In genomic region chr6:56507517-56507916, GRCh38 we compare ENCODE assay signal across 17 cellular contexts.
DNase-seq lines count a peak whose midpoint lies in the region; ATAC-seq, FAIRE-seq and TF ChIP-seq lines count a peak whose summit lies in the region.
"Had no signal": no experiment of that assay in that cellular context is flagged by ENCODE, and none has a peak within 500 bp of the region (broad histone marks: within the 10 kb centered on the region; RNA-seq: fewer than 3 reads in every experiment).

No MANE protein-coding gene starts in this region.

- H2AFZ ChIP-seq in H9 (ENCODE audit: low read length) (no peak overlapping the region), keratinocyte (ENCODE audit: control insufficient read depth, low read length) (no peak overlapping the region)
- H2AFZ ChIP-seq: parathyroid adenoma had no signal

- TF ChIP-seq CTCF in H9 (conservative IDR thresholded peaks at IDR 0.05) (no peak), dorsolateral prefrontal cortex (IDR thresholded peaks at IDR 0.05 in 54 of 56, conservative IDR thresholded peaks at IDR 0.05 in 2 of 56; ENCODE audit: low read depth in 1 of 56, partially characterized antibody in 56 of 56) (no peak), keratinocyte (optimal IDR thresholded peaks at IDR 0.05 in 1 of 3, IDR thresholded peaks at IDR 0.05 in 1 of 3, conservative IDR thresholded peaks at IDR 0.05 in 1 of 3; ENCODE audit: extremely low read depth in 1 of 3, insufficient read depth in 2 of 3, low read length in 3 of 3) (no peak), A673 (conservative IDR thresholded peaks at IDR 0.05; ENCODE audit: low read depth, low read length) (no peak)

- no peak overlapping the region for H4K5ac ChIP-seq in H9 (ENCODE audit: insufficient read length, low read depth, low read length)

- H3K9me1 ChIP-seq in keratinocyte (ENCODE audit: control insufficient read depth, extremely low read depth, insufficient read depth, low read length), result no peaks in the 10 kb centered on the region

- H3K9ac ChIP-seq in H9 (ENCODE audit: extremely low read depth, insufficient read length, low read length) (no peak overlapping the region), keratinocyte (ENCODE audit: control insufficient read depth, extremely low read depth, insufficient read depth, low read length) (no peak overlapping the region), stomach smooth muscle (ENCODE audit: low read length in 2 of 2) (no peak overlapping the region)
- H3K9ac ChIP-seq: parathyroid adenoma had no signal

- BruUV-seq in A673 (replicated peaks; lab: Mats Ljungman, UMichigan), result no TSS peak

- H3K23ac ChIP-seq in H9 (ENCODE audit: insufficient read length, low read depth, low read length), result no peak overlapping the region

- H3K4me3 ChIP-seq in dorsolateral prefrontal cortex, result no peak overlapping the region
- no peak overlapping the region for H3K4me3 ChIP-seq in keratinocyte (ENCODE audit: control insufficient read depth in 2 of 3, extremely low read depth in 1 of 3, insufficient read depth in 2 of 3, low read depth in 1 of 3, low read length in 3 of 3)
- H3K4me3 ChIP-seq in stomach smooth muscle (ENCODE audit: low read length in 2 of 2), result peak overlapping the region in 1 of 2 donors; percentile 23
- H3K4me3 ChIP-seq in CD8-positive, alpha-beta memory T cell (ENCODE audit: low read length), result no peak overlapping the region
- no peak overlapping the region for H3K4me3 ChIP-seq in A673 (ENCODE audit: low read depth, low read length, poor library complexity, severe bottlenecking)

- ATAC-seq in GM21576 (IDR thresholded peaks at IDR 0.05; ENCODE audit: unreplicated experiment) (no peak), HG02938 (IDR thresholded peaks at IDR 0.05; ENCODE audit: unreplicated experiment) (no peak)
- ATAC-seq: CD8-positive, alpha-beta T cell had no signal

- POLR2A ChIA-PET in CD8-positive, alpha-beta memory T cell (lab: Charles Lee), result no interaction called here
- POLR2A ChIA-PET in A673 (lab: Charles Lee; ENCODE audit: low non-redundant PET), result no interaction called here

- no peak overlapping the region for H2AK5ac ChIP-seq in H9 (ENCODE audit: insufficient read length, low read length)

- H3K79me2 ChIP-seq in H9 (ENCODE audit: insufficient read depth, low read length) (no peaks in the 10 kb centered on the region), keratinocyte (ENCODE audit: control insufficient read depth, insufficient read depth, low read length) (no peaks in the 10 kb centered on the region)
- H3K79me2 ChIP-seq: parathyroid adenoma had no signal

- H3T11ph ChIP-seq in H9 (ENCODE audit: low read length), result no peak overlapping the region

- intact Hi-C loops in dorsolateral prefrontal cortex (cut with DNase I), result loop anchor here in 1 of 2 donors (5.0 kb wide), 1 partner anchor 35 kb away; no protein-coding TSS in a partner anchor
- intact Hi-C loops in A673 (cut with micrococcal nuclease; ENCODE audit: unreplicated experiment), result no loop called here

- no peak overlapping the region for H3K18ac ChIP-seq in H9 (ENCODE audit: insufficient read length, low read depth, low read length)

- no peak overlapping the region for H2BK15ac ChIP-seq in H9 (ENCODE audit: low read depth, low read length)

- H4K20me1 ChIP-seq in H9 (ENCODE audit: control insufficient read depth, insufficient read depth, insufficient read length), result no peaks in the 10 kb centered on the region
- H4K20me1 ChIP-seq in keratinocyte (ENCODE audit: control insufficient read depth, extremely low read depth, insufficient read depth, low read length), result no peaks in the 10 kb centered on the region

- no peak overlapping the region for H4K8ac ChIP-seq in H9 (replicated peaks; ENCODE audit: insufficient read length, low read depth, low read length)

- dilution Hi-C loops in keratinocyte (cut with MboI; ENCODE audit: extremely low pct_ligation_motif_present, low sequenced_read_pairs), result no loop called here

- no peaks in the 10 kb centered on the region for H3K79me1 ChIP-seq in H9 (ENCODE audit: insufficient read depth, low read depth, low read length, poor library complexity, severe bottlenecking)

- H2BK20ac ChIP-seq in H9 (ENCODE audit: low read depth, low read length, poor library complexity, severe bottlenecking), result no peak overlapping the region

- H4K91ac ChIP-seq in H9 (ENCODE audit: insufficient read length, low read depth, low read length), result no peak overlapping the region

- H3K36me3 ChIP-seq in keratinocyte (ENCODE audit: control insufficient read depth in 2 of 2, extremely low read depth in 1 of 2, insufficient read depth in 2 of 2, low read length in 2 of 2), result peaks cover 7% of the 10 kb centered on the region in 2 experiments
- H3K36me3 ChIP-seq in stomach smooth muscle (ENCODE audit: control insufficient read depth in 2 of 2, insufficient read depth in 2 of 2, low read length in 2 of 2), result peaks cover 17 to 23% of the 10 kb centered on the region in 2 donors
- H3K36me3 ChIP-seq in CD8-positive, alpha-beta memory T cell (ENCODE audit: insufficient read depth, low read length), result no peaks in the 10 kb centered on the region
- H3K36me3 ChIP-seq in A673 (ENCODE audit: insufficient read depth, low read length, poor library complexity, severe bottlenecking), result no peaks in the 10 kb centered on the region

- CTCF ChIA-PET in CD8-positive, alpha-beta memory T cell (lab: Charles Lee), result no interaction called here
- CTCF ChIA-PET in A673 (lab: Charles Lee), result no interaction called here

- H3K9me3 ChIP-seq in H9 (ENCODE audit: control insufficient read depth, low read depth, low read length) (no peaks in the 10 kb centered on the region), keratinocyte (ENCODE audit: control insufficient read depth, low read depth, low read length) (no peaks in the 10 kb centered on the region), stomach smooth muscle (ENCODE audit: control insufficient read depth in 2 of 2, low read length in 2 of 2) (no peaks in the 10 kb centered on the region), A673 (ENCODE audit: low read depth, low read length, poor library complexity, severe bottlenecking) (no peaks in the 10 kb centered on the region)
- no peaks in the 10 kb centered on the region for H3K9me3 ChIP-seq in CD8-positive, alpha-beta memory T cell (ENCODE audit: low read length)

- H3K36me3 Mint-ChIP-seq in H9 (ENCODE audit: insufficient read depth in 1 of 3, low read depth in 3 of 3), result peaks cover 12 to 32% (median 25%) of the 10 kb centered on the region in 3 experiments; a peak in 6 of 7 replicates
- no peaks in the 10 kb centered on the region for H3K36me3 Mint-ChIP-seq in CD8-positive, alpha-beta memory T cell
- H3K36me3 Mint-ChIP-seq: activated naive CD4-positive, alpha-beta T cell treated with anti-CD3 and anti-CD28 coated beads, Interleukin-2, amount 50 U/mL, for 24 hours; CD8-positive, alpha-beta T cell had no signal

- H3K23me2 ChIP-seq in H9 (ENCODE audit: insufficient read length, low read depth, low read length, poor library complexity, severe bottlenecking), result no peaks in the 10 kb centered on the region

- no peaks in the 10 kb centered on the region for H3K27me3 ChIP-seq in H9 (ENCODE audit: insufficient read depth, low read length)
- H3K27me3 ChIP-seq in dorsolateral prefrontal cortex, result no peaks in the 10 kb centered on the region
- no peaks in the 10 kb centered on the region for H3K27me3 ChIP-seq in keratinocyte (ENCODE audit: control insufficient read depth, extremely low read depth, insufficient read depth, low read length)
- H3K27me3 ChIP-seq in stomach smooth muscle (ENCODE audit: control insufficient read depth in 1 of 2, insufficient read depth in 2 of 2, low read length in 2 of 2), result no peaks in the 10 kb centered on the region
- H3K27me3 ChIP-seq in CD8-positive, alpha-beta memory T cell (ENCODE audit: insufficient read depth, low read length, poor library complexity, severe bottlenecking), result no peaks in the 10 kb centered on the region
- H3K27me3 ChIP-seq in A673 (replicated peaks; ENCODE audit: insufficient read depth, low read depth, low read length, poor library complexity), result no peaks in the 10 kb centered on the region
- H3K27me3 ChIP-seq: brain microvascular endothelial cell had no signal

- no peaks in the 10 kb centered on the region for H3K9me3 Mint-ChIP-seq in H9
- peaks cover 0 to 1% (median 0%) of the 10 kb centered on the region in 5 donors for H3K9me3 Mint-ChIP-seq in CD8-positive, alpha-beta memory T cell
- H3K9me3 Mint-ChIP-seq: activated naive CD4-positive, alpha-beta T cell treated with anti-CD3 and anti-CD28 coated beads, Interleukin-2, amount 50 U/mL, for 24 hours; CD8-positive, alpha-beta T cell; type B pancreatic cell had no signal

- peak overlapping the region; percentile 26 to 68 (median 42); a peak in 6 of 7 replicates for H3K27ac Mint-ChIP-seq in H9
- H3K27ac Mint-ChIP-seq in CD8-positive, alpha-beta memory T cell, result no peak overlapping the region
- H3K27ac Mint-ChIP-seq: activated naive CD4-positive, alpha-beta T cell treated with anti-CD3 and anti-CD28 coated beads, Interleukin-2, amount 50 U/mL, for 24 hours; CD8-positive, alpha-beta T cell; type B pancreatic cell had no signal

- no peak for DNase-seq in H9
- DNase-seq in dorsolateral prefrontal cortex, result no peak
- DNase-seq in keratinocyte (ENCODE audit: low read depth, low spot score), result no peak
- no peak for DNase-seq in CD8-positive, alpha-beta memory T cell
- no peak for DNase-seq in A673 (ENCODE audit: low spot score)
- DNase-seq: activated T-cell treated with anti-CD3 and anti-CD28 coated beads for 4 hours; brain microvascular endothelial cell; CD8-positive, alpha-beta T cell; kidney glomerular epithelial cell; NCI-H146 had no signal

- H2BK12ac ChIP-seq in H9 (ENCODE audit: insufficient read length, low read depth, low read length), result no peak overlapping the region

- H3K4me3 Mint-ChIP-seq in H9, result no peak overlapping the region
- H3K4me3 Mint-ChIP-seq in CD8-positive, alpha-beta memory T cell, result no peak overlapping the region
- H3K4me3 Mint-ChIP-seq: activated naive CD4-positive, alpha-beta T cell treated with anti-CD3 and anti-CD28 coated beads, Interleukin-2, amount 50 U/mL, for 24 hours; CD8-positive, alpha-beta T cell; type B pancreatic cell had no signal

- H3K4me1 Mint-ChIP-seq in H9, result no peaks in the 10 kb centered on the region
- H3K4me1 Mint-ChIP-seq in CD8-positive, alpha-beta memory T cell, result no peaks in the 10 kb centered on the region
- H3K4me1 Mint-ChIP-seq: activated naive CD4-positive, alpha-beta T cell treated with anti-CD3 and anti-CD28 coated beads, Interleukin-2, amount 50 U/mL, for 24 hours had no signal

- no peak overlapping the region for H2BK120ac ChIP-seq in H9 (ENCODE audit: low read depth, low read length, poor library complexity, severe bottlenecking)

- peak; percentile 41 for FAIRE-seq in keratinocyte (lab: Jason Lieb, UNC)
- FAIRE-seq: GM19239 had no signal

- H3K27ac ChIP-seq in H9 (ENCODE audit: insufficient read length, low read depth, low read length) (no peak overlapping the region), dorsolateral prefrontal cortex (peak overlapping the region in 39 of 59 donors; percentile 4 to 66 (median 25)), keratinocyte (ENCODE audit: control insufficient read depth, insufficient read depth, low read length) (no peak overlapping the region), stomach smooth muscle (ENCODE audit: low read length) (peak overlapping the region; percentile 60), A673 (ENCODE audit: low read depth, low read length, poor library complexity, severe bottlenecking) (no peak overlapping the region)
- no peak overlapping the region for H3K27ac ChIP-seq in CD8-positive, alpha-beta memory T cell (ENCODE audit: low read depth, low read length)
- H3K27ac ChIP-seq: brain microvascular endothelial cell, parathyroid adenoma had no signal

- H3K14ac ChIP-seq in H9 (ENCODE audit: insufficient read depth, low read length), result no peak overlapping the region

- H3K4me2 ChIP-seq in H9 (ENCODE audit: insufficient read depth, insufficient read length, low read length) (no peak overlapping the region), keratinocyte (ENCODE audit: control insufficient read depth, extremely low read depth, insufficient read depth, low read depth, low read length) (no peak overlapping the region)

- no peaks in the 10 kb centered on the region for H3K27me3 Mint-ChIP-seq in H9 (ENCODE audit: low read depth)
- H3K27me3 Mint-ChIP-seq in CD8-positive, alpha-beta memory T cell, result peaks cover 0 to 2% of the 10 kb centered on the region in 2 donors
- H3K27me3 Mint-ChIP-seq: activated naive CD4-positive, alpha-beta T cell treated with anti-CD3 and anti-CD28 coated beads, Interleukin-2, amount 50 U/mL, for 24 hours; type B pancreatic cell had no signal

- H3K4me1 ChIP-seq in H9 (ENCODE audit: insufficient read depth, low read length) (no peaks in the 10 kb centered on the region), keratinocyte (ENCODE audit: control insufficient read depth, extremely low read depth, insufficient read depth, low read length) (no peaks in the 10 kb centered on the region), stomach smooth muscle (ENCODE audit: control insufficient read depth, insufficient read depth, low read length) (peaks cover 29% of the 10 kb centered on the region), A673 (ENCODE audit: insufficient read depth, low read length, poor library complexity, severe bottlenecking) (no peaks in the 10 kb centered on the region)
- no peaks in the 10 kb centered on the region for H3K4me1 ChIP-seq in CD8-positive, alpha-beta memory T cell (ENCODE audit: insufficient read depth, low read length)
- H3K4me1 ChIP-seq: parathyroid adenoma had no signal

- no peak overlapping the region for H2BK5ac ChIP-seq in H9 (ENCODE audit: insufficient read length, low read length)

- no peak overlapping the region for H3K56ac ChIP-seq in H9 (ENCODE audit: insufficient read length, low read depth, low read length)

- WGBS in H9 (ENCODE audit: extremely low coverage, insufficient read length, low lambda C conversion rate), result no CpG with 5 or more reads among the region's 4 CpGs

- H3K4ac ChIP-seq in H9 (ENCODE audit: low read depth, low read length), result no peak overlapping the region

Comparison
In these comparisons a context has a peak if more than half of its experiments do, and no peak if none do; other contexts are left out.
1. H3K27ac ChIP-seq: peak in dorsolateral prefrontal cortex (39 of 59) and stomach smooth muscle (single experiment); none in H9 (single experiment), keratinocyte (single experiment), CD8-positive, alpha-beta memory T cell (single experiment) and A673 (single experiment).
2. H3K27ac Mint-ChIP-seq: peak in H9 (3 of 3); none in CD8-positive, alpha-beta memory T cell (0 of 8).